In genomic region chr4:120431180-120431579, GRCh38 we compare ENCODE assay signal across 21 cellular contexts.
"Had no signal": no experiment of that assay in that cellular context is flagged by ENCODE, and none has a peak within 500 bp of the region (broad histone marks: within the 10 kb centered on the region; RNA-seq: fewer than 3 reads in every experiment).

No MANE protein-coding gene starts in this region.

- DNase-seq: activated CD4-positive, alpha-beta T cell treated with anti-CD3 and anti-CD28 coated beads for 1 hour; activated T-cell treated with anti-CD3 and anti-CD28 coated beads, Interleukin-2, amount 50 U/mL, for 1 hour; aorta; dermis blood vessel endothelial cell; effector memory CD4-positive, alpha-beta T cell; foreskin melanocyte; glutamatergic neuron; immature natural killer cell; naive thymus-derived CD4-positive, alpha-beta T cell; occipital lobe; small intestine; stimulated activated CD4-positive, alpha-beta T cell treated with anti-CD3 and anti-CD28 coated beads, Interleukin-15, amount 100 ng/mL, for 24 hours; stomach; transverse colon had no signal

- H3K4me3 ChIP-seq: hepatocyte, stomach, suprapubic skin, transverse colon had no signal

- ATAC-seq: activated naive CD4-positive, alpha-beta T cell treated with anti-CD3 and anti-CD28 coated beads, Interleukin-2, amount 50 U/mL, for 72 hours; activated T-helper 17 cell treated with anti-CD3 and anti-CD28 coated beads, Interleukin-2, amount 50 U/mL, for 72 hours; left lobe of liver; naive thymus-derived CD4-positive, alpha-beta T cell; sciatic nerve; stimulated activated memory B cell treated with anti-CD40 and anti-IgM and Interleukin-4, amounts not matched to agents 10 μg/mL and 1 μg/mL and 100 μg/mL, for 72 hours had no signal

- H3K36me3 ChIP-seq: stomach, suprapubic skin, transverse colon had no signal

- H3K27ac ChIP-seq: hepatocyte, stomach, suprapubic skin, transverse colon had no signal

- H3K9me3 ChIP-seq: stomach, suprapubic skin, transverse colon had no signal

- H3K27me3 ChIP-seq: hepatocyte, stomach, suprapubic skin, transverse colon had no signal

- H3K4me1 ChIP-seq: stomach, suprapubic skin, transverse colon had no signal
